Comparison of ENCODE assay signal across 8 cellular contexts in genomic region chr12:7108928-7109920, GRCh38.
DNase-seq lines count a peak whose midpoint lies in the region; ATAC-seq and TF ChIP-seq lines count a peak whose summit lies in the region.

C1RL (minus strand) TSS chr12:7109214; CDS start chr12:7109180, 34 bp downstream.

- ATAC-seq in HG02642 (IDR thresholded peaks at IDR 0.05; ENCODE audit: poor library complexity, unreplicated experiment): peak; percentile 45

- peak; percentile 99 for TF ChIP-seq CTCF in choroid plexus epithelial cell (conservative IDR thresholded peaks at IDR 0.05; ENCODE audit: low read depth, low read length)

- peak within 1 kb of the TSS; percentile 72 for H3K4me3 ChIP-seq in choroid plexus epithelial cell (ENCODE audit: low read depth, low read length)

- DNase-seq in COR-L47 (lab: John Stamatoyannopoulos, UW) (peak; percentile 40), NCI-H446 (lab: John Stamatoyannopoulos, UW) (peak; percentile 34 to 80), choroid plexus epithelial cell (ENCODE audit: low read depth) (peak; percentile 97), kidney tubule cell (ENCODE audit: low spot score) (peak; percentile 87), cortex of kidney (lab: John Stamatoyannopoulos, UW) (no peak)
- DNase-seq in activated CD4-positive, alpha-beta T cell treated with anti-CD3 and anti-CD28 coated beads for 24 hours (ENCODE audit: low read depth in 2 of 2): peak; percentile 84
- DNase-seq in stimulated activated CD4-positive, alpha-beta T cell treated with anti-CD3 and anti-CD28 coated beads, Interleukin-15, amount 100 ng/mL, for 48 hours (ENCODE audit: low read depth in 2 of 2): peak; percentile 61 to 82
